1 cellular context compared by ENCODE assay signal in genomic region chr19:11781295-11782057, GRCh38.
TF ChIP-seq lines count a peak whose summit lies in the region.

No MANE protein-coding gene starts in this region.

TF ChIP-seq in IMR-90, 13 proteins besides CTCF, POLR2A, EP300 and RAD21:
- no peak for TF ChIP-seq RFX5 (IDR thresholded peaks at IDR 0.05; ENCODE audit: low read depth, low read length)
- no peak for TF ChIP-seq CEBPB (IDR thresholded peaks at IDR 0.05; ENCODE audit: low read depth, low read length)
- no peak for TF ChIP-seq SMC3 (IDR thresholded peaks at IDR 0.05; ENCODE audit: low read depth, low read length)
- TF ChIP-seq ELK1 (IDR thresholded peaks at IDR 0.05; ENCODE audit: borderline replicate concordance, low read depth, low read length): no peak
- TF ChIP-seq MXI1 (IDR thresholded peaks at IDR 0.05; ENCODE audit: borderline replicate concordance, low read depth, low read length): no peak
- no peak for TF ChIP-seq MAZ (IDR thresholded peaks at IDR 0.05; ENCODE audit: borderline replicate concordance, low read depth, low read length)
- no peak for TF ChIP-seq NFE2L2 (IDR thresholded peaks at IDR 0.05; ENCODE audit: low read depth, low read length)
- TF ChIP-seq CHD1 (IDR thresholded peaks at IDR 0.05; ENCODE audit: low read depth, low read length): no peak
- TF ChIP-seq FOS (IDR thresholded peaks at IDR 0.05; ENCODE audit: low read depth, low read length): no peak
- no peak for TF ChIP-seq RCOR1 (IDR thresholded peaks at IDR 0.05; ENCODE audit: insufficient replicate concordance, low read length)
- TF ChIP-seq BHLHE40 (IDR thresholded peaks at IDR 0.05; ENCODE audit: low read depth, low read length): no peak
- no peak for TF ChIP-seq USF2 (IDR thresholded peaks at IDR 0.05; ENCODE audit: low read depth, low read length)
- TF ChIP-seq MAFK (IDR thresholded peaks at IDR 0.05; ENCODE audit: low read depth, low read length): no peak
TF ChIP-seq in IMR-90: peak in this region for 0.
